In the genomic region with DNA sequence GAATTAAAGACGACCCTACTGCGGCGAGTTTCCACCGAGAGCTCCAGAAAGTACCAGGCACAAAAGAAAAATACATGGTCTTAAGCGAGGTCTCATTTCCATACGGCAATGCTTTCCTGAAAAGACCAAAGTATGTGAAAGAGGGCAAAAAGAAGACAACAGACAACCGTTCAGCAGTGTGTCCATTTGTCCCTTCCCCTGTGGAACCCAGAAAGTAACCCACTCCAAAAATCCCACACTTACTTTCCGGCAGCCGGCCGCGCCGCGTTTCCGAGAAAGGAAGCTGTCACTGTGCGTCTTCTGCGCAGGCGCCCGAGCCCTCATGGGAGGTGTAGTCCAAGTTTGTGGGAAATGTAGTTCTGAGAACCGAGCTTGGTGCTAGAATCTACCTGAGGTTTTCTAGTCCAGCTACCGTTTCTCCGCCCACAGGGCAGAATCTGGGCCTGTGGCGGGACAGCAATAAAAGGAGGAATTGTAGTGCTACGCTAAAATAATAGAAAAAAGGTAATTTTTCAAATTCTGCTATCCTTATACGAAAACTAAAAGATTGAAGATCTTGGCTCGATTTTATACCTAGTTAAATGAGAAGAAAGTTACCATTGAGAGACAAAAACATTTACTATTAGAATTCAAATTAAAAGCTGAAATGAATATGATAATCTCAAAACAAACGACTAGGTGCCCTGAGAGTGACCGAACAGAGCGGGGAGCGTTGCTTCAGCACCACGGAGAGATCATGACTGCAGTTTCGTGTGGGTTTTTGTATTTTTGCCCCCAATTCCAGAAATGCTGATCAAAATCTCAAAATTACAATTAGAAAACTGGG, we compare ENCODE assay signal across 8 cellular contexts. TPM values are rescaled to one million over a fixed set of nuclear protein-coding genes. Genes with fewer than 3 reads are reported as not detected.
A peak's percentile ranks its signal among the peaks of the same experiment; 100 is the strongest.
DNase-seq lines count a peak whose midpoint lies in the region; ATAC-seq and TF ChIP-seq lines count a peak whose summit lies in the region.

PUS3 (minus strand) TSS at position 280 of the 826 bp plus-strand sequence. CDS start 6,922 bp downstream, outside the sequence.

- H3K36me3 ChIP-seq in breast epithelium = no peaks in the 10 kb centered on the region
- peaks cover 27% of the 10 kb centered on the region for H3K36me3 ChIP-seq in iPS-20b (ENCODE audit: insufficient read depth, low read depth, low read length)

- H3K4me1 ChIP-seq in breast epithelium (peaks cover 0 to 7% of the 10 kb centered on the region in 2 donors), iPS-20b (ENCODE audit: insufficient read depth, low read length) (no peaks in the 10 kb centered on the region; the same call in 1 of the 2 replicates)

- H3K27ac ChIP-seq in VCaP = peak within 1 kb of the TSS; percentile 81
- peak within 1 kb of the TSS; percentile 53 to 85 for H3K27ac ChIP-seq in breast epithelium
- H3K27ac ChIP-seq in iPS-20b (ENCODE audit: low read length) = no peak within 1 kb of the TSS
- H3K27ac ChIP-seq in skin epidermis = peak within 1 kb of the TSS in 20 of 21 experiments; percentile 55 to 93 (median 86)

- H3K9me3 ChIP-seq in breast epithelium (no peaks in the 10 kb centered on the region), iPS-20b (ENCODE audit: insufficient read depth, low read depth, low read length) (peaks cover 6% of the 10 kb centered on the region; the same call in 1 of the 2 replicates)

- H3K27me3 ChIP-seq in breast epithelium = peaks cover 8 to 26% of the 10 kb centered on the region in 2 donors
- H3K27me3 ChIP-seq in iPS-20b (ENCODE audit: insufficient read depth, low read length) = peaks cover 21% of the 10 kb centered on the region

- in situ Hi-C loops in ACHN (cut with HindIII; ENCODE audit: low pct_ligation_motif_present, low pct_unique_long_range_greater_than_20kb, low sequenced_read_pairs) = loop anchor here (25.0 kb wide), 1 partner anchor 309 kb away; the partner anchor contains the start of genes FAM118B and RPUSD4

- ATAC-seq in GM18870 (IDR thresholded peaks at IDR 0.05; ENCODE audit: unreplicated experiment) (peak; percentile 95), HG03108 (IDR thresholded peaks at IDR 0.05; ENCODE audit: unreplicated experiment) (peak; percentile 96)

- H3K4me3 ChIP-seq in breast epithelium (peak within 1 kb of the TSS; percentile 54 to 70 (median 65)), iPS-20b (ENCODE audit: low read length) (peak within 1 kb of the TSS; percentile 91), skin epidermis (peak within 1 kb of the TSS; percentile 49 to 73 (median 62))

- intact Hi-C loops in breast epithelium (cut with DNase I; ENCODE audit: low total_unique reads) = no loop called here

- no peak for TF ChIP-seq POLR2A in breast epithelium (IDR thresholded peaks at IDR 0.05)

- peak within 1 kb of the TSS; percentile 79 for H3K9ac ChIP-seq in iPS-20b (ENCODE audit: low read depth, low read length)

- peak; percentile 78 for DNase-seq in ACHN
- peak; percentile 88 for DNase-seq in NCI-H2196 (lab: John Stamatoyannopoulos, UW; ENCODE audit: unreplicated experiment)
- peak; percentile 76 to 86 for DNase-seq in breast epithelium (ENCODE audit: low spot score in 2 of 2)

- TF ChIP-seq CTCF in VCaP (conservative IDR thresholded peaks at IDR 0.05) (no peak), breast epithelium (IDR thresholded peaks at IDR 0.05) (no peak)

RNA-seq across cellular contexts. Expression of gene PUS3, which starts in this region (rescaled TPM):
- 10 to 100 TPM in 1 of 3 donors, 1 to 10 TPM in 2; 5.6 to 10.2 (median 8.6) TPM for total RNA-seq in breast epithelium
